12 cellular contexts compared by ENCODE assay signal in the genomic region with DNA sequence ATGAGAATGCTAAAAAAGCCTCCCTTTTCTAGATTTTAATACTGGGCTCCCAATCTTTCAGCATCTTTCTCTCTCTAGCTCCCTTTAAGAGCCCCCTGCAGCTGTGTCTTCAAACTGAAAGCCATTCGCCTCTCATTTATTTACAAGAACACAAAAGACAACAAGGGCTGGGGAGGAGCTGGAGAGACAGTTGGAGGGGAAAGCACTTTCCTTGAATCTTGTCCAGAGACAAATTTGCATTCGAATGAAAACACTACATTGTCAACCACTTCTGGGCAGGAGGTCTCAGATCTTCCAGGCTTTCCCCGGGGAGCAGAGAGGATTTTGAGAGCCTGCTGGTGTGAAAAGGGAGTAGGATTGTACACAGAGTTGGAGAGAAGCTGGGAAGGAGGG.
A peak's percentile ranks its signal among the peaks of the same experiment; 100 is the strongest.
DNase-seq lines count a peak whose midpoint lies in the region; ATAC-seq lines count a peak whose summit lies in the region.
"Had no signal": no experiment of that assay in that cellular context is flagged by ENCODE, and none has a peak within 500 bp of the region (broad histone marks: within the 10 kb centered on the region; RNA-seq: fewer than 3 reads in every experiment).

No MANE protein-coding gene starts in this region.

- H2AFZ ChIP-seq in ACC112 (ENCODE audit: low read length, unreplicated experiment) = peak overlapping the region; percentile 50

- ATAC-seq in GM21717 (IDR thresholded peaks at IDR 0.05; ENCODE audit: unreplicated experiment) = no peak
- ATAC-seq in HG03095 (IDR thresholded peaks at IDR 0.05; ENCODE audit: unreplicated experiment) = no peak

- DNase-seq in NCI-H2227 (lab: John Stamatoyannopoulos, UW; ENCODE audit: unreplicated experiment) = peak; percentile 76
- peak; percentile 93 for DNase-seq in medulla oblongata (ENCODE audit: extremely low spot score)
- no peak for DNase-seq in COLO829 (ENCODE audit: low spot score)
- no peak for DNase-seq in activated CD8-positive, alpha-beta memory T cell treated with anti-CD3 and anti-CD28 coated beads, Interleukin-2, amount 50 U/mL, for 4 hours
- DNase-seq: activated naive CD4-positive, alpha-beta T cell treated with anti-CD3 and anti-CD28 coated beads for 36 hours; left ventricle myocardium superior; NCI-H510A treated with DMSO at 0.1 percent for 48 hours; SHP77 treated with DMSO at 0.1 percent for 48 hours had no signal

- H3K27ac ChIP-seq in ACC112 (ENCODE audit: low read depth, low read length) (no peak overlapping the region), cingulate gyrus (ENCODE audit: low read depth, low read length) (peak overlapping the region; percentile 84)

- peak overlapping the region; percentile 75 for H3K4me3 ChIP-seq in ACC112 (ENCODE audit: low read depth, low read length)

- no peaks in the 10 kb centered on the region for H3K36me3 ChIP-seq in ACC112 (ENCODE audit: insufficient read depth, low read length)

- H3K79me2 ChIP-seq in ACC112 (ENCODE audit: control insufficient read depth, insufficient read depth, low read length, unreplicated experiment) = no peaks in the 10 kb centered on the region

- peaks cover 14% of the 10 kb centered on the region for H3K4me1 ChIP-seq in ACC112 (ENCODE audit: control insufficient read depth, insufficient read depth, low read length, unreplicated experiment)

- H3K27me3 ChIP-seq in ACC112 (ENCODE audit: insufficient read depth, low read length) = peaks cover 17% of the 10 kb centered on the region

Comparison
In these comparisons a context has a peak if more than half of its experiments do, and no peak if none do; other contexts are left out.
1. DNase-seq: peak in NCI-H2227 (single experiment) and medulla oblongata (single experiment); none in COLO829 (single experiment) and activated CD8-positive, alpha-beta memory T cell treated with anti-CD3 and anti-CD28 coated beads, Interleukin-2, amount 50 U/mL, for 4 hours (single experiment).